ENCODE assay signal across 10 cellular contexts in genomic region chrX:27442392-27442791, GRCh38. TPM values are rescaled to one million over a fixed set of nuclear protein-coding genes. Genes with fewer than 3 reads are reported as not detected.
"Had no signal": no experiment of that assay in that cellular context is flagged by ENCODE, and none has a peak within 500 bp of the region (broad histone marks: within the 10 kb centered on the region; RNA-seq: fewer than 3 reads in every experiment).

No MANE protein-coding gene starts in this region.

RNA-seq across cellular contexts. Expression of gene PPP4R3C, which starts 20.7 kb away (rescaled TPM):
- total RNA-seq: activated CD8-positive, alpha-beta T cell treated with anti-CD3 and anti-CD28 coated beads, Interleukin-2, amount 10 ng/mL, durations not matched to agents 7 days and 5 days; activated naive CD8-positive, alpha-beta T cell treated with anti-CD3 and anti-CD28 coated beads, Interleukin-2, amount 10 ng/mL, durations not matched to agents 7 days and 5 days; adrenal gland; breast epithelium; cerebellum; colonic mucosa; MCF 10A; Right ventricle myocardium superior; SJCRH30; WTC11 had no signal
- polyA plus RNA-seq: adrenal gland had no signal
